Comparison of ENCODE assay signal across 21 cellular contexts in the genomic region with DNA sequence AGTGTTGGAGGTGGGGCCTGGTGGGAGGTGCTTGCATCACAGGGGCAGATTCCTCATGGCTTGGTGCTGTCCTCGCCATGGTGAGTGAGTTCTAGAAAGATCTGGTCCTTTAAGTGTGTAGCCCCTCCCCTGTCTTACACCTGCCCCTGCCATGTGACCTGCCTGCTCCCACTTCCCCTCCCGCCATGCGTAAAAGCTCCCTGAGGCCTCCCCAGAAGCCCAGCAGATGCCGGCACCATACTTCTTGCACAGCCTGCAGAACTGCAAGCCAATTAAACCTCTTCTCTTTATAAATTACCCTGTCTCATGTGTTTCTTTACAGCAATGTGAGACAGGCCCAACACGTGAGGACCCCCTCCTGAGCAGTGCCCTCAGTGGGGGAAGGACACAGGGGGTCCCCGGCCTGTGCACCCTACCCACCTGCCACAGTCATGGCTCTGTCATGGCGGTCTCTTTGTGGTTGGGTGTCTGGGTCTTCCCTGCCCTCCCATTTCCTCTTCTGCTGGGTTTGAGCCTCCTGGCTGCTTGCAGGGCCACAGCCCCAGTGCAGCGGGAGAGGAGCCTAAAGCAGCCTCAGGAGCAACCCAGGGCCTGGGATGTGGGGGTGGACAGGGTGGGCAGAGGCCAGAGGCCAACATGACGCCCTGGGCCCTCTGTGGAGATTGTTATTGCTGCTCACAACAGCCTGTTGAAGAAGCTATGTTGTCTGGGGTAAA.
"Had no signal": no experiment of that assay in that cellular context is flagged by ENCODE, and none has a peak within 500 bp of the region (broad histone marks: within the 10 kb centered on the region; RNA-seq: fewer than 3 reads in every experiment).

No MANE protein-coding gene starts in this region.

- H3K36me3 Mint-ChIP-seq: activated naive CD8-positive, alpha-beta T cell; natural killer cell; stimulated activated naive B cell treated with anti-CD40 and anti-IgM and Interleukin-4, amounts not matched to agents 10 μg/mL and 1 μg/mL and 100 μg/mL, for 72 hours had no signal

- H3K36me3 ChIP-seq: adrenal gland, lower lobe of right lung, sigmoid colon, tibial artery, uterus had no signal

- H3K4me3 Mint-ChIP-seq: activated naive CD8-positive, alpha-beta T cell; activated T-cell treated with anti-CD3 and anti-CD28 coated beads, Interleukin-2, amount 50 U/mL, for 24 hours; natural killer cell; stimulated activated naive B cell treated with anti-CD40 and anti-IgM and Interleukin-4, amounts not matched to agents 10 μg/mL and 1 μg/mL and 100 μg/mL, for 72 hours had no signal

- H3K4me1 ChIP-seq: uterus had no signal

- ATAC-seq: left lobe of liver; lower lobe of right lung; natural killer cell; stimulated activated naive B cell treated with anti-CD40 and anti-IgM and Interleukin-4, amounts not matched to agents 10 μg/mL and 1 μg/mL and 100 μg/mL, for 72 hours had no signal

- H3K27ac ChIP-seq: adrenal gland, lower lobe of right lung, sigmoid colon, tibial artery, uterus had no signal

- H3K4me1 Mint-ChIP-seq: stimulated activated naive B cell treated with anti-CD40 and anti-IgM and Interleukin-4, amounts not matched to agents 10 μg/mL and 1 μg/mL and 100 μg/mL, for 72 hours had no signal

- DNase-seq: activated CD4-positive, alpha-beta T cell treated with anti-CD3 and anti-CD28 coated beads for 1 hour; activated CD4-positive, alpha-beta T cell treated with anti-CD3 and anti-CD28 coated beads, Interleukin-2, amount 50 U/mL, for 1 hour; activated naive CD4-positive, alpha-beta T cell; activated T-cell treated with anti-CD3 and anti-CD28 coated beads, Interleukin-2, amount 50 U/mL, for 24 hours; adrenal gland; cerebellar nuclear complex; cortex of kidney; kidney; lower lobe of right lung; natural killer cell; occipital lobe; sigmoid colon; stimulated activated CD4-positive, alpha-beta T cell treated with anti-CD3 and anti-CD28 coated beads, Interleukin-15, amount 100 ng/mL, for 24 hours; stimulated activated naive B cell treated with anti-CD40 and anti-IgM and Interleukin-4, amounts not matched to agents 10 μg/mL and 1 μg/mL and 100 μg/mL, for 72 hours; T-helper 1 cell; tibial artery; uterus had no signal

- H3K27ac Mint-ChIP-seq: activated naive CD8-positive, alpha-beta T cell; activated T-cell treated with anti-CD3 and anti-CD28 coated beads, Interleukin-2, amount 50 U/mL, for 24 hours; activated T-helper 2 cell treated with anti-CD3 and anti-CD28 coated beads, Interferon-gamma antibody, Interleukin-2, Interleukin-4, amounts not matched to agents 10 μg/mL and 5 μg/mL and 100 μg/mL, durations not matched to agents 14 hours and 24 hours and 36 hours; natural killer cell; stimulated activated naive B cell treated with anti-CD40 and anti-IgM and Interleukin-4, amounts not matched to agents 10 μg/mL and 1 μg/mL and 100 μg/mL, for 72 hours had no signal

- H3K9me3 Mint-ChIP-seq: activated T-cell treated with anti-CD3 and anti-CD28 coated beads, Interleukin-2, amount 50 U/mL, for 24 hours; activated T-helper 2 cell treated with anti-CD3 and anti-CD28 coated beads, Interferon-gamma antibody, Interleukin-2, Interleukin-4, amounts not matched to agents 10 μg/mL and 5 μg/mL and 100 μg/mL, durations not matched to agents 14 hours and 24 hours and 36 hours; natural killer cell had no signal

- H3K4me3 ChIP-seq: adrenal gland, lower lobe of right lung, sigmoid colon, smooth muscle cell, tibial artery, uterus had no signal

- H3K9me3 ChIP-seq: adrenal gland, lower lobe of right lung, sigmoid colon, tibial artery, uterus had no signal
